ENCODE assay signal across 18 cellular contexts in the genomic region with DNA sequence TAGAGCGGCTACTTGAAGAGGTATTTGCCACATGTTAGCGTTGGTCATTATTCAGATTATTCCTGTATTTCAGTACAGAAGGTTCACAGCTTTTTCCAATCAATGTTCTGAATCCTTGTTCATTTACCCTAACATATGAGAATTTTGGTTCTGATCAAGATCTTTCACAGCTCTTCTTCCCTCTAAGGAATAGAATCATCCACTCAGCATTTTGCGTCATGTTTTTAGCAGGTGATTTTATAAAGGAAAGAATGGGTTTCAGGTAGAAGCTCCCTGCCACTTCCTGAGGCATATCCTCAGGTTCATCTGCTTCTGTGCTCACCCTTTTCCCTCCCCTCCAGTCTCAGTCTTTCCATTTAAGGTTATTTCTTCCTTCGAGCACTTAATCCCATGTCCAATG.
DNase-seq lines count a peak whose midpoint lies in the region; ATAC-seq, FAIRE-seq and TF ChIP-seq lines count a peak whose summit lies in the region.
"Had no signal": no experiment of that assay in that cellular context is flagged by ENCODE, and none has a peak within 500 bp of the region (broad histone marks: within the 10 kb centered on the region; RNA-seq: fewer than 3 reads in every experiment).

No MANE protein-coding gene starts in this region.

- POLR2A ChIA-PET in HepG2 (lab: Yijun Ruan, JAX) (no interaction called here), K562 (lab: Yijun Ruan, JAX) (no interaction called here)

- H3K27me3 ChIP-seq in HepG2 (ENCODE audit: control insufficient read depth in 1 of 2, insufficient read depth in 2 of 2, low read length in 2 of 2): no peaks in the 10 kb centered on the region
- H3K27me3 ChIP-seq in right lobe of liver: no peaks in the 10 kb centered on the region
- no peaks in the 10 kb centered on the region for H3K27me3 ChIP-seq in OCI-LY3 (ENCODE audit: low read depth, low read length)
- H3K27me3 ChIP-seq in K562 (ENCODE audit: control insufficient read depth in 2 of 2, insufficient read depth in 2 of 2, low read length in 2 of 2): no peaks in the 10 kb centered on the region

- 37% methylated on average over 4 of the region's 4 CpGs for WGBS in HepG2 (ENCODE audit: low lambda C conversion rate)
- WGBS in right lobe of liver (ENCODE audit: insufficient coverage, low coverage, low lambda C conversion rate, missing lambda C conversion rate): 84% methylated on average over 4 of the region's 4 CpGs
- 2% methylated on average over 4 of the region's 4 CpGs for WGBS in K562 (ENCODE audit: insufficient coverage, low coverage, missing lambda C conversion rate)

- H3K36me3 ChIP-seq in HepG2 (replicated peaks in 1 of 2; ENCODE audit: control insufficient read depth in 1 of 2, insufficient read depth in 2 of 2, low read length in 2 of 2) (no peaks in the 10 kb centered on the region), right lobe of liver (no peaks in the 10 kb centered on the region), OCI-LY3 (replicated peaks; ENCODE audit: low read depth, low read length) (no peaks in the 10 kb centered on the region), K562 (ENCODE audit: control insufficient read depth, insufficient read depth, low read length) (no peaks in the 10 kb centered on the region)
- H3K36me3 ChIP-seq: BE2C, HAP-1 had no signal

- H3K9me3 ChIP-seq in HepG2 (ENCODE audit: low read length): no peaks in the 10 kb centered on the region
- no peaks in the 10 kb centered on the region for H3K9me3 ChIP-seq in right lobe of liver
- H3K9me3 ChIP-seq in OCI-LY3 (ENCODE audit: insufficient read depth, low read length): no peaks in the 10 kb centered on the region
- no peaks in the 10 kb centered on the region for H3K9me3 ChIP-seq in K562 (replicated peaks; ENCODE audit: control insufficient read depth, insufficient read depth, low read depth, low read length)
- H3K9me3 ChIP-seq: BE2C, HAP-1 had no signal

- H3K9me1 ChIP-seq in K562 (ENCODE audit: control insufficient read depth, insufficient read depth, low read length): no peaks in the 10 kb centered on the region

- no TSS peak for BruUV-seq in HepG2 (replicated peaks; lab: Mats Ljungman, UMichigan)
- no TSS peak for BruUV-seq in K562 (replicated peaks; lab: Mats Ljungman, UMichigan)

- TF ChIP-seq POLR2A in HepG2 (IDR thresholded peaks at IDR 0.05; ENCODE audit: insufficient read depth in 1 of 2, low read depth in 2 of 2, low read length in 2 of 2) (no peak), right lobe of liver (IDR thresholded peaks at IDR 0.05) (no peak), K562 (conservative IDR thresholded peaks at IDR 0.05) (no peak)

- H3K4me3 ChIP-seq in HepG2 (replicated peaks in 1 of 3; ENCODE audit: insufficient read depth in 1 of 3, low read depth in 2 of 3, low read length in 3 of 3) (no peak overlapping the region), right lobe of liver (no peak overlapping the region), OCI-LY3 (ENCODE audit: low read length) (no peak overlapping the region), K562 (no peak overlapping the region)
- H3K4me3 ChIP-seq: GM23248, HAP-1 had no signal

- intact Hi-C loops in HepG2 (cut with micrococcal nuclease; ENCODE audit: unreplicated experiment) (no loop called here), right lobe of liver (cut with DNase I) (no loop called here), K562 (cut with micrococcal nuclease) (no loop called here)

- H4K20me1 ChIP-seq in HepG2 (ENCODE audit: insufficient read depth, low read length): no peaks in the 10 kb centered on the region
- no peaks in the 10 kb centered on the region for H4K20me1 ChIP-seq in OCI-LY3 (ENCODE audit: insufficient read depth, low read length)
- no peaks in the 10 kb centered on the region for H4K20me1 ChIP-seq in K562 (replicated peaks; ENCODE audit: control insufficient read depth, insufficient read depth, low read length)

- TF ChIP-seq RAD21 in HepG2 (CRISPR knock-in tag; IDR thresholded peaks at IDR 0.05) (no peak), K562 (CRISPR knock-in tag; conservative IDR thresholded peaks at IDR 0.05 in 1 of 2, IDR thresholded peaks at IDR 0.05 in 1 of 2) (no peak)

- no peak for FAIRE-seq in HepG2 (lab: Jason Lieb, UNC)
- no peak for FAIRE-seq in K562 (lab: Jason Lieb, UNC)
- FAIRE-seq: GM19239 had no signal

- TF ChIP-seq EP300 in HepG2 (IDR thresholded peaks at IDR 0.05; ENCODE audit: low read depth in 2 of 2, low read length in 2 of 2): no peak
- no peak for TF ChIP-seq EP300 in HepG2 (CRISPR knock-in tag; IDR thresholded peaks at IDR 0.05; ENCODE audit: borderline replicate concordance)
- no peak for TF ChIP-seq EP300 in K562 (IDR thresholded peaks at IDR 0.05; ENCODE audit: low read length)

- H3K4me2 ChIP-seq in HepG2 (ENCODE audit: low read depth, low read length) (no peak overlapping the region), OCI-LY3 (ENCODE audit: low read length) (peak overlapping the region; percentile 56; the same call in 1 of the 2 replicates), K562 (ENCODE audit: insufficient read depth, low read length) (no peak overlapping the region)

- no peak overlapping the region for H3K9ac ChIP-seq in HepG2 (ENCODE audit: insufficient read depth, low read depth, low read length)
- no peak overlapping the region for H3K9ac ChIP-seq in OCI-LY3 (ENCODE audit: low read length)
- no peak overlapping the region for H3K9ac ChIP-seq in K562 (ENCODE audit: insufficient read depth in 1 of 2, low read depth in 2 of 2, low read length in 2 of 2)
- H3K9ac ChIP-seq: GM23248 had no signal

- in situ Hi-C loops in HepG2 (cut with HindIII; ENCODE audit: extremely low pct_ligation_motif_present, low pct_unique_long_range_greater_than_20kb): no loop called here
- in situ Hi-C loops in K562 (cut with MboI): no loop called here

- CTCF ChIA-PET in HepG2 (lab: Yijun Ruan, JAX; ENCODE audit: low intra/inter-chr PET ratio, low total read pairs): no interaction called here
- CTCF ChIA-PET in K562 (lab: Yijun Ruan, JAX; ENCODE audit: low intra/inter-chr PET ratio): no interaction called here

- TF ChIP-seq CTCF in HepG2 (CRISPR knock-in tag; IDR thresholded peaks at IDR 0.05) (no peak), right lobe of liver (IDR thresholded peaks at IDR 0.05) (no peak), OCI-LY3 (IDR thresholded peaks at IDR 0.05; ENCODE audit: low read depth, low read length) (no peak), K562 (IDR thresholded peaks at IDR 0.05 in 2 of 3, conservative IDR thresholded peaks at IDR 0.05 in 1 of 3; ENCODE audit: insufficient read depth in 2 of 3, low read depth in 1 of 3, low read length in 3 of 3) (no peak)

- H3K79me2 ChIP-seq in HepG2 (ENCODE audit: insufficient read depth, low read length) (no peaks in the 10 kb centered on the region), OCI-LY3 (ENCODE audit: low read length) (no peaks in the 10 kb centered on the region), K562 (ENCODE audit: control insufficient read depth, insufficient read depth, low read length) (no peaks in the 10 kb centered on the region)

- H3K27ac ChIP-seq in HepG2 (ENCODE audit: extremely low read length, insufficient read depth, low read length): no peak overlapping the region
- no peak overlapping the region for H3K27ac ChIP-seq in right lobe of liver
- no peak overlapping the region for H3K27ac ChIP-seq in OCI-LY3 (ENCODE audit: low read length)
- H3K27ac ChIP-seq in K562 (ENCODE audit: extremely low read depth, low read depth, low read length): no peak overlapping the region
- H3K27ac ChIP-seq: GM23248 had no signal

- no peak for ATAC-seq in HepG2
- no peak for ATAC-seq in right lobe of liver
- ATAC-seq in K562: no peak
- ATAC-seq in GM21825 (IDR thresholded peaks at IDR 0.05; ENCODE audit: unreplicated experiment): no peak

- H3K4me1 ChIP-seq in HepG2 (ENCODE audit: insufficient read depth, low read length): no peaks in the 10 kb centered on the region
- no peaks in the 10 kb centered on the region for H3K4me1 ChIP-seq in right lobe of liver
- H3K4me1 ChIP-seq in OCI-LY3 (ENCODE audit: low read length): peaks cover 11% of the 10 kb centered on the region
- no peaks in the 10 kb centered on the region for H3K4me1 ChIP-seq in K562 (replicated peaks in 1 of 2; ENCODE audit: control insufficient read depth in 2 of 2, insufficient read depth in 2 of 2, low read length in 2 of 2)
- H3K4me1 ChIP-seq: BE2C, HAP-1 had no signal

- no peak for DNase-seq in HepG2 (ENCODE audit: low spot score)
- no peak for DNase-seq in right lobe of liver
- DNase-seq in K562 (ENCODE audit: extremely low read depth in 1 of 4, low spot score in 3 of 4): no peak
- DNase-seq in cerebellum (ENCODE audit: low spot score): no peak
- no peak for DNase-seq in HPDE6-E6E7 (ENCODE audit: extremely low spot score)
- DNase-seq: 8988T; BE2C; C1 segment of cervical spinal cord; CD8-positive, alpha-beta memory T cell; COR-L47; DMS 273 treated with DMSO at 0.1 percent for 48 hours; DND-41; EL; GM23248 had no signal

- no peak overlapping the region for H2AFZ ChIP-seq in HepG2 (ENCODE audit: low read length)
- H2AFZ ChIP-seq in OCI-LY3 (ENCODE audit: low read depth, low read length): no peak overlapping the region
- no peak overlapping the region for H2AFZ ChIP-seq in K562 (ENCODE audit: low read depth, low read length)
- H2AFZ ChIP-seq: GM23248 had no signal

TF ChIP-seq in HepG2, 621 proteins besides CTCF, POLR2A, EP300 and RAD21:
- peak; percentile 38; the same call in 1 of the 2 replicates for TF ChIP-seq MAFF (IDR thresholded peaks at IDR 0.05; ENCODE audit: low read depth, low read length)
- TF ChIP-seq KMT2A (CRISPR knock-in tag; IDR thresholded peaks at IDR 0.05): no peak
- TF ChIP-seq MAFK (conservative IDR thresholded peaks at IDR 0.05 in 1 of 2, IDR thresholded peaks at IDR 0.05 in 1 of 2; ENCODE audit: low read length in 2 of 2): peak; percentile 39 to 55; a peak in 3 of 4 replicates
TF ChIP-seq in HepG2: peak in this region for 2.

TF ChIP-seq in K562, 482 proteins besides CTCF, POLR2A, EP300 and RAD21 (continues in another document):
- TF ChIP-seq ETV5 (CRISPR knock-in tag; IDR thresholded peaks at IDR 0.05; ENCODE audit: low read depth): no peak
- TF ChIP-seq, protein P1, sequence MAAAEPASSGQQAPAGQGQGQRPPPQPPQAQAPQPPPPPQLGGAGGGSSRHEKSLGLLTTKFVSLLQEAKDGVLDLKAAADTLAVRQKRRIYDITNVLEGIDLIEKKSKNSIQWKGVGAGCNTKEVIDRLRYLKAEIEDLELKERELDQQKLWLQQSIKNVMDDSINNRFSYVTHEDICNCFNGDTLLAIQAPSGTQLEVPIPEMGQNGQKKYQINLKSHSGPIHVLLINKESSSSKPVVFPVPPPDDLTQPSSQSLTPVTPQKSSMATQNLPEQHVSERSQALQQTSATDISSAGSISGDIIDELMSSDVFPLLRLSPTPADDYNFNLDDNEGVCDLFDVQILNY (CRISPR knock-in tag; IDR thresholded peaks at IDR 0.05): no peak
- 0 out of 2 replicates have a peak, but pooled peaks have one; percentile 13 for TF ChIP-seq C11orf30 (IDR thresholded peaks at IDR 0.05; ENCODE audit: low read depth)
- TF ChIP-seq ZNF764 (CRISPR knock-in tag; IDR thresholded peaks at IDR 0.05; ENCODE audit: low read depth): no peak
- peak; percentile 62; the same call in 1 of the 2 replicates for TF ChIP-seq ZNF316 (IDR thresholded peaks at IDR 0.05)
- no peak for TF ChIP-seq PML (IDR thresholded peaks at IDR 0.05; ENCODE audit: low read length)
